In the genomic region with DNA sequence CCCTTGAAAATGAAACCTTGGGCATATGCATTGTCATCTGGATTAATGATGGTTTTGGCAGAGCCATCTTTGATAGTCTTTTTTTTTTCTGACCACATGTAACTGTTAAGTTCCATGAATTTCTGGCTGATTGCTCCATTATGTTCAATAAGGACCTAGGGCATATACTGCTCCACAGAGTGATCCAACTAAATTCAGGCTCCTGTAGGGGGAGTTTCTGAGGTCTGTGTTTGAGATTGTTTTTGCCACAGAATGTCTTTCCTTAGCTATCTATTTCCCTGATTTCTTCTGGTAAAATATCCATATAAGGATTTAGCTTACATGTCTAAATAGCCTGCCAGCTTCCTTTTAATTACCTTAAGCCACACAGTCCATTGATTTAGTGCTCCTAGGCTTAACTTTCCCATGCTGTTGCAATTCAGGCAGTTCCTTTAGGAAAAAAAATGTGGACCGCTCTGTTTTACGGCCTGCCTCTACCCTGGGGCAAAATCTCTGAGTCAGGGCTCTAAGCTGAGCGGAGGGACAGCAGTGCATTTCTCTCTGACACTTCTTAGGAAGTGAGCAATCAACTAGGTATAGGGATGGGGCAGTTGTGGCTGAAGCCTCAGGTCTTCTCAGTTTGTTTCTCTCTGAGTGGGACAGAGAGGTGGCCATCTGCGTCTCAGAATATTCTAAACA, we compare ENCODE assay signal across 25 cellular contexts.
DNase-seq lines count a peak whose midpoint lies in the region; ATAC-seq and TF ChIP-seq lines count a peak whose summit lies in the region.
"Had no signal": no experiment of that assay in that cellular context is flagged by ENCODE, and none has a peak within 500 bp of the region (broad histone marks: within the 10 kb centered on the region; RNA-seq: fewer than 3 reads in every experiment).

No MANE protein-coding gene starts in this region.

- peak overlapping the region; percentile 38 for H3K27ac ChIP-seq in mesodermal cell (ENCODE audit: low read depth, low read length, severe bottlenecking)
- H3K27ac ChIP-seq: dorsolateral prefrontal cortex, esophagus muscularis mucosa, skin epidermis, testis had no signal

- no peaks in the 10 kb centered on the region for H3K9me3 ChIP-seq in mesodermal cell (ENCODE audit: control insufficient read depth, low read length)
- H3K9me3 ChIP-seq: testis had no signal

- 55 to 67% methylated on average over 3 to 4 of the region's 4 CpGs for WGBS in mesodermal cell (ENCODE audit: insufficient coverage in 2 of 2), 2 experiments

- ATAC-seq in GM19351 (IDR thresholded peaks at IDR 0.05; ENCODE audit: unreplicated experiment): no peak
- ATAC-seq: activated CD4-positive, CD25-positive, alpha-beta regulatory T cell treated with anti-CD3 and anti-CD28 coated beads, Interleukin-2, amount 50 U/mL, for 24 hours; activated CD8-positive, alpha-beta T cell treated with anti-CD3 and anti-CD28 coated beads, Interleukin-2, amount 10 ng/mL, durations not matched to agents 7 days and 5 days; HCT116; stimulated activated naive B cell treated with anti-CD40 and anti-IgM and Interleukin-4, amounts not matched to agents 10 μg/mL and 1 μg/mL and 100 μg/mL, for 72 hours had no signal

- H3K4me1 ChIP-seq in mesodermal cell (ENCODE audit: control insufficient read depth, insufficient read depth, low read length, poor library complexity, severe bottlenecking): no peaks in the 10 kb centered on the region
- H3K4me1 ChIP-seq: esophagus muscularis mucosa, testis had no signal

- no peaks in the 10 kb centered on the region for H3K36me3 ChIP-seq in mesodermal cell (ENCODE audit: control insufficient read depth, insufficient read depth, low read length)
- H3K36me3 ChIP-seq: esophagus muscularis mucosa had no signal

- DNase-seq in ELF-1 (ENCODE audit: low read depth, low spot score) (peak; percentile 83), NCI-H82 (lab: John Stamatoyannopoulos, UW) (peak; percentile 58), choroid plexus epithelial cell (ENCODE audit: low read depth) (peak; percentile 12), SKM-1 treated with dmso at 0.1 percent for 144 hours (lab: John Stamatoyannopoulos, UW; ENCODE audit: unreplicated experiment) (no peak), HK-2 (ENCODE audit: unreplicated experiment) (no peak), NCI-H2107 treated with DMSO at 0.1 percent for 48 hours (lab: John Stamatoyannopoulos, UW; ENCODE audit: unreplicated experiment) (no peak)
- DNase-seq: activated CD8-positive, alpha-beta T cell treated with anti-CD3 and anti-CD28 coated beads, Interleukin-2, amount 10 ng/mL, durations not matched to agents 7 days and 5 days; activated naive CD4-positive, alpha-beta T cell treated with Interleukin-2 at 50 U/mL for 16 hours; activated T-cell treated with anti-CD3 and anti-CD28 coated beads, Interleukin-2, amount 50 U/mL, for 24 hours; CD4-positive, CD25-positive, alpha-beta regulatory T cell; central memory CD4-positive, alpha-beta T cell; DMS79; dorsolateral prefrontal cortex; kidney glomerular epithelial cell; NCI-H146; NCI-H446; stimulated activated CD4-positive, alpha-beta T cell treated with anti-CD3 and anti-CD28 coated beads, Interleukin-2, amount 100 ng/mL, for 24 hours; stimulated activated naive B cell treated with anti-CD40 and anti-IgM and Interleukin-4, amounts not matched to agents 10 μg/mL and 1 μg/mL and 100 μg/mL, for 72 hours; testis had no signal

- no peak overlapping the region for H3K4me3 ChIP-seq in choroid plexus epithelial cell (ENCODE audit: low read depth, low read length)
- no peak overlapping the region for H3K4me3 ChIP-seq in mesodermal cell (ENCODE audit: extremely low read depth, insufficient read depth, low read length, poor library complexity, severe bottlenecking)
- H3K4me3 ChIP-seq: dorsolateral prefrontal cortex, esophagus muscularis mucosa, skin epidermis, testis had no signal

- peak; percentile 30 for TF ChIP-seq CTCF in choroid plexus epithelial cell (conservative IDR thresholded peaks at IDR 0.05; ENCODE audit: low read depth, low read length)

Comparison
In these comparisons a context has a peak if more than half of its experiments do, and no peak if none do; other contexts are left out.
1. DNase-seq: peak in ELF-1 (single experiment), NCI-H82 (single experiment) and choroid plexus epithelial cell (single experiment); none in SKM-1 treated with dmso at 0.1 percent for 144 hours (single experiment), HK-2 (single experiment) and NCI-H2107 treated with DMSO at 0.1 percent for 48 hours (single experiment).